8 cellular contexts compared by ENCODE assay signal in the genomic region with DNA sequence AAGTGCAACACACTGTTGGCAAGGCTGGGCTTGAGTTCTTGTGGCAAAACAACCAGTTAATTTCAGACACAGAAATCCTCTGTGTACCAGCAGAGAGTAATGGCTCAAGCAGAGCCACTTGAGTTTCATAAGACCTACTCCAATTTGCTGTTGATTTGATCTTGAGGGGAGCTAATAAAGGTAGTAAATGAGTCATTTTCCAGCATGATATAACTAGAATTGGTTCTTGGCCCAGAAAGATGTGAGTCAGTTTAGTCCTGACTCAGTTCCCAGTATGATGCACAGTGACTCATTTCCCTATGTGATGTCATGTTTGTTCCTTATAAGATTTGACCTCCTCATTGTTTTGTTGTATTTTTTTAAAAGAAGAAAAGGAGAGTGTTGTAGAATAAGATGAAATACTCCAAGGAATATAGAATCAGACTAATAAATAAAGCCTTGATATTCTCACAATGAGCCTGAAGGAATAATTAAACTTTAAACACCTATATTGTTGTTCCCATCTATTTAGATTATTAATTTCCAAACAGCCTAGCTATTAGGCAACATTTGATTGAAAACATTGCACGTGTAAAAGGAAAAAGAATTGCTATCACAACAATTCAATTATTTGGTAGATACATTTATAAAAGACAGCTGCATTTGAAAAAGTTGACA.
A peak's percentile ranks its signal among the peaks of the same experiment; 100 is the strongest.
DNase-seq lines count a peak whose midpoint lies in the region; ATAC-seq and TF ChIP-seq lines count a peak whose summit lies in the region.

No MANE protein-coding gene starts in this region.

- H3K27me3 ChIP-seq in SK-N-SH (ENCODE audit: insufficient read depth) (no peaks in the 10 kb centered on the region), rectal smooth muscle tissue (ENCODE audit: control insufficient read depth, insufficient read depth, low read length) (no peaks in the 10 kb centered on the region), colonic mucosa (no peaks in the 10 kb centered on the region)

- DNase-seq in CD1c-positive myeloid dendritic cell (ENCODE audit: extremely low spot score) (peak; percentile 91), SK-N-SH (no peak), colonic mucosa (no peak)
- DNase-seq in central memory CD4-positive, alpha-beta T cell: no peak

- H3F3A ChIP-seq in SK-N-SH (replicated peaks; ENCODE audit: insufficient read depth): peaks cover 24% of the 10 kb centered on the region

- H3K27ac ChIP-seq in SK-N-SH (ENCODE audit: low read depth in 2 of 2, low read length in 1 of 2): peak overlapping the region; percentile 67 to 97
- peak overlapping the region; percentile 57 for H3K27ac ChIP-seq in rectal smooth muscle tissue (ENCODE audit: low read depth, low read length)
- no peak overlapping the region for H3K27ac ChIP-seq in colonic mucosa

- intact Hi-C loops in colonic mucosa (cut with DNase I): no loop called here

- H3K36me3 ChIP-seq in SK-N-SH (replicated peaks in 1 of 2; ENCODE audit: control insufficient read depth in 1 of 2, insufficient read depth in 2 of 2, low read length in 1 of 2): no peaks in the 10 kb centered on the region
- H3K36me3 ChIP-seq in rectal smooth muscle tissue (ENCODE audit: control insufficient read depth, insufficient read depth, low read length): no peaks in the 10 kb centered on the region
- no peaks in the 10 kb centered on the region for H3K36me3 ChIP-seq in colonic mucosa

- peak in 1 of 2 experiments; percentile 97; a peak in 2 of 4 replicates for TF ChIP-seq EP300 in SK-N-SH (IDR thresholded peaks at IDR 0.05; ENCODE audit: borderline replicate concordance in 1 of 2, low read depth in 1 of 2, low read length in 1 of 2)

- H4K20me1 ChIP-seq in SK-N-SH (ENCODE audit: insufficient read depth): no peaks in the 10 kb centered on the region

- H3K4me3 ChIP-seq in SK-N-SH (ENCODE audit: low read depth in 2 of 2, low read length in 1 of 2): no peak overlapping the region
- H3K4me3 ChIP-seq in rectal smooth muscle tissue (ENCODE audit: low read length): no peak overlapping the region
- H3K4me3 ChIP-seq in colonic mucosa: no peak overlapping the region

- H3K9ac ChIP-seq in SK-N-SH (peak overlapping the region; percentile 7; the same call in 1 of the 2 replicates), rectal smooth muscle tissue (ENCODE audit: low read length) (no peak overlapping the region), colonic mucosa (ENCODE audit: low read depth in 2 of 2, low read length in 2 of 2) (no peak overlapping the region)

- ATAC-seq in GM19328 (IDR thresholded peaks at IDR 0.05; ENCODE audit: unreplicated experiment) (peak; percentile 55), HG03442 (IDR thresholded peaks at IDR 0.05; ENCODE audit: unreplicated experiment) (peak; percentile 91), esophagus mucosa (peak; percentile 91)

- H3K4me2 ChIP-seq in SK-N-SH: peak overlapping the region; percentile 38; the same call in 1 of the 2 replicates

- H3K9me2 ChIP-seq in SK-N-SH: no peaks in the 10 kb centered on the region

- H3K4me1 ChIP-seq in SK-N-SH (ENCODE audit: control insufficient read depth in 1 of 2, insufficient read depth in 2 of 2, low read depth in 1 of 2, low read length in 1 of 2): peaks cover 20 to 47% of the 10 kb centered on the region in 2 experiments
- peaks cover 26% of the 10 kb centered on the region for H3K4me1 ChIP-seq in rectal smooth muscle tissue (ENCODE audit: control insufficient read depth, insufficient read depth, low read length)
- peaks cover 10% of the 10 kb centered on the region for H3K4me1 ChIP-seq in colonic mucosa

- H3K9me3 ChIP-seq in SK-N-SH (no peaks in the 10 kb centered on the region), colonic mucosa (no peaks in the 10 kb centered on the region)

- POLR2A ChIA-PET in SK-N-SH (lab: Yijun Ruan, JAX): interaction anchor here (0.7 kb wide), 1 partner anchor 13 kb away, joined by 3 read pairs; no protein-coding TSS in a partner anchor

- TF ChIP-seq CTCF in SK-N-SH (IDR thresholded peaks at IDR 0.05): no peak
- TF ChIP-seq CTCF in colonic mucosa (IDR thresholded peaks at IDR 0.05): no peak

- WGBS in SK-N-SH (ENCODE audit: low lambda C conversion rate): 16% methylated on average over 1 of the region's 1 CpG

- no peaks in the 10 kb centered on the region for H3K79me2 ChIP-seq in SK-N-SH (ENCODE audit: insufficient read depth)

- TF ChIP-seq RAD21 in SK-N-SH (IDR thresholded peaks at IDR 0.05; ENCODE audit: low read length): no peak

- CTCF ChIA-PET in SK-N-SH (lab: Yijun Ruan, JAX): interaction anchor here (0.6 to 1.5 kb wide), 3 partner anchors 13 to 78 kb away, joined by 3 to 5 read pairs (median 4); no protein-coding TSS in a partner anchor

- H2AFZ ChIP-seq in SK-N-SH (ENCODE audit: low read depth): no peak overlapping the region

TF ChIP-seq in SK-N-SH, 30 proteins besides CTCF, POLR2A, EP300 and RAD21 (continues in another document):
- TF ChIP-seq NFIC (IDR thresholded peaks at IDR 0.05; ENCODE audit: borderline replicate concordance) (peak; percentile 99), NRF1 (IDR thresholded peaks at IDR 0.05; ENCODE audit: low read depth, low read length) (no peak), FOSL2 (IDR thresholded peaks at IDR 0.05; ENCODE audit: borderline replicate concordance, low read depth) (peak; percentile 100), ELF1 (IDR thresholded peaks at IDR 0.05) (no peak), FOXM1 (IDR thresholded peaks at IDR 0.05; ENCODE audit: low read depth) (peak; percentile 85), YY1 (IDR thresholded peaks at IDR 0.05; ENCODE audit: low read depth) (0 out of 2 replicates have a peak, but pooled peaks have one; percentile 26), RCOR1 (IDR thresholded peaks at IDR 0.05; ENCODE audit: low read length) (no peak), TEAD4 (IDR thresholded peaks at IDR 0.05; ENCODE audit: borderline replicate concordance, insufficient read depth) (peak; percentile 56; the same call in 1 of the 2 replicates), MXI1 (IDR thresholded peaks at IDR 0.05; ENCODE audit: low read depth, low read length) (no peak), GABPA (IDR thresholded peaks at IDR 0.05; ENCODE audit: low read depth) (peak; percentile 32; the same call in 1 of the 2 replicates), RFX5 (IDR thresholded peaks at IDR 0.05; ENCODE audit: low read length) (no peak), POLR2AphosphoS5 (IDR thresholded peaks at IDR 0.05; ENCODE audit: low read depth, low read length) (peak; percentile 95; the same call in 1 of the 2 replicates), EZH2phosphoT487 (IDR thresholded peaks at IDR 0.05; ENCODE audit: borderline replicate concordance, low read depth) (no peak), SIN3A (IDR thresholded peaks at IDR 0.05; ENCODE audit: borderline replicate concordance, low read depth, low read length) (no peak), RXRA (IDR thresholded peaks at IDR 0.05; ENCODE audit: borderline replicate concordance, low read depth) (peak; percentile 97), SMC3 (IDR thresholded peaks at IDR 0.05; ENCODE audit: low read depth, low read length) (no peak), TAF1 (IDR thresholded peaks at IDR 0.05; ENCODE audit: borderline replicate concordance, low read depth, low read length) (no peak), CHD2 (IDR thresholded peaks at IDR 0.05; ENCODE audit: low read length, partially characterized antibody) (no peak)
- TF ChIP-seq, protein P1, sequence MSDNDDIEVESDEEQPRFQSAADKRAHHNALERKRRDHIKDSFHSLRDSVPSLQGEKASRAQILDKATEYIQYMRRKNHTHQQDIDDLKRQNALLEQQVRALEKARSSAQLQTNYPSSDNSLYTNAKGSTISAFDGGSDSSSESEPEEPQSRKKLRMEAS (IDR thresholded peaks at IDR 0.05; ENCODE audit: low read depth): peak; percentile 72
- TF ChIP-seq, protein P2, sequence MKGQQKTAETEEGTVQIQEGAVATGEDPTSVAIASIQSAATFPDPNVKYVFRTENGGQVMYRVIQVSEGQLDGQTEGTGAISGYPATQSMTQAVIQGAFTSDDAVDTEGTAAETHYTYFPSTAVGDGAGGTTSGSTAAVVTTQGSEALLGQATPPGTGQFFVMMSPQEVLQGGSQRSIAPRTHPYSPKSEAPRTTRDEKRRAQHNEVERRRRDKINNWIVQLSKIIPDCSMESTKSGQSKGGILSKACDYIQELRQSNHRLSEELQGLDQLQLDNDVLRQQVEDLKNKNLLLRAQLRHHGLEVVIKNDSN (IDR thresholded peaks at IDR 0.05; ENCODE audit: borderline replicate concordance, low read depth): no peak
- TF ChIP-seq, protein P3, sequence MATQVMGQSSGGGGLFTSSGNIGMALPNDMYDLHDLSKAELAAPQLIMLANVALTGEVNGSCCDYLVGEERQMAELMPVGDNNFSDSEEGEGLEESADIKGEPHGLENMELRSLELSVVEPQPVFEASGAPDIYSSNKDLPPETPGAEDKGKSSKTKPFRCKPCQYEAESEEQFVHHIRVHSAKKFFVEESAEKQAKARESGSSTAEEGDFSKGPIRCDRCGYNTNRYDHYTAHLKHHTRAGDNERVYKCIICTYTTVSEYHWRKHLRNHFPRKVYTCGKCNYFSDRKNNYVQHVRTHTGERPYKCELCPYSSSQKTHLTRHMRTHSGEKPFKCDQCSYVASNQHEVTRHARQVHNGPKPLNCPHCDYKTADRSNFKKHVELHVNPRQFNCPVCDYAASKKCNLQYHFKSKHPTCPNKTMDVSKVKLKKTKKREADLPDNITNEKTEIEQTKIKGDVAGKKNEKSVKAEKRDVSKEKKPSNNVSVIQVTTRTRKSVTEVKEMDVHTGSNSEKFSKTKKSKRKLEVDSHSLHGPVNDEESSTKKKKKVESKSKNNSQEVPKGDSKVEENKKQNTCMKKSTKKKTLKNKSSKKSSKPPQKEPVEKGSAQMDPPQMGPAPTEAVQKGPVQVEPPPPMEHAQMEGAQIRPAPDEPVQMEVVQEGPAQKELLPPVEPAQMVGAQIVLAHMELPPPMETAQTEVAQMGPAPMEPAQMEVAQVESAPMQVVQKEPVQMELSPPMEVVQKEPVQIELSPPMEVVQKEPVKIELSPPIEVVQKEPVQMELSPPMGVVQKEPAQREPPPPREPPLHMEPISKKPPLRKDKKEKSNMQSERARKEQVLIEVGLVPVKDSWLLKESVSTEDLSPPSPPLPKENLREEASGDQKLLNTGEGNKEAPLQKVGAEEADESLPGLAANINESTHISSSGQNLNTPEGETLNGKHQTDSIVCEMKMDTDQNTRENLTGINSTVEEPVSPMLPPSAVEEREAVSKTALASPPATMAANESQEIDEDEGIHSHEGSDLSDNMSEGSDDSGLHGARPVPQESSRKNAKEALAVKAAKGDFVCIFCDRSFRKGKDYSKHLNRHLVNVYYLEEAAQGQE (IDR thresholded peaks at IDR 0.05; ENCODE audit: low read depth, low read length): no peak
